In genomic region chr4:107618656-107619055, GRCh38 we compare ENCODE assay signal across 11 cellular contexts.
"Had no signal": no experiment of that assay in that cellular context is flagged by ENCODE, and none has a peak within 500 bp of the region (broad histone marks: within the 10 kb centered on the region; RNA-seq: fewer than 3 reads in every experiment).

No MANE protein-coding gene starts in this region.

- DNase-seq: activated B cell treated with CpG ODN at 0.5 μM for 24 hours; activated CD4-positive, alpha-beta T cell treated with anti-CD3 and anti-CD28 coated beads, Interleukin-2, amount 10 ng/mL, durations not matched to agents 7 days and 5 days; activated naive CD4-positive, alpha-beta T cell treated with anti-CD3 and anti-CD28 coated beads, Interleukin-2, amount 50 U/mL, for 16 hours; activated T-cell treated with anti-CD3 and anti-CD28 coated beads for 4 hours; heart right ventricle; islet precursor cell; pancreas; stomach; T-helper 2 cell had no signal

- H3K27me3 ChIP-seq: cardiac muscle cell, heart right ventricle, pancreas, stomach, tibial nerve had no signal

- H3K9me3 ChIP-seq: pancreas had no signal

- H3K4me3 ChIP-seq: cardiac muscle cell, heart right ventricle, pancreas, stomach, tibial nerve had no signal

- H3K27ac ChIP-seq: cardiac muscle cell, pancreas, stomach had no signal
